In genomic region chr20:4767084-4767483, GRCh38 we compare ENCODE assay signal across 1 cellular context.
A peak's percentile ranks its signal among the peaks of the same experiment; 100 is the strongest.
TF ChIP-seq lines count a peak whose summit lies in the region.

No MANE protein-coding gene starts in this region.

TF ChIP-seq in K562, 482 proteins besides CTCF, POLR2A, EP300 and RAD21 (continued from another document and continues in another):
- no peak for TF ChIP-seq ZNF592 (IDR thresholded peaks at IDR 0.05)
- no peak for TF ChIP-seq DEAF1 (CRISPR knock-in tag; IDR thresholded peaks at IDR 0.05)
- TF ChIP-seq SETDB1 (IDR thresholded peaks at IDR 0.05; ENCODE audit: low read length): no peak
- TF ChIP-seq FOXK2 (conservative IDR thresholded peaks at IDR 0.05 in 1 of 2, IDR thresholded peaks at IDR 0.05 in 1 of 2; ENCODE audit: low read depth in 2 of 2): 0 out of 4 replicates have a peak, but pooled peaks have one; percentile 19 to 40
- no peak for TF ChIP-seq GTF2E2 (tag; IDR thresholded peaks at IDR 0.05)
- TF ChIP-seq KDM1A (IDR thresholded peaks at IDR 0.05): peak; percentile 42 to 47; a peak in 3 of 4 replicates
- no peak for TF ChIP-seq PURB (CRISPR knock-in tag; IDR thresholded peaks at IDR 0.05; ENCODE audit: low read depth)
- TF ChIP-seq VEZF1 (CRISPR knock-in tag; IDR thresholded peaks at IDR 0.05): peak; percentile 54; the same call in 1 of the 2 replicates
- TF ChIP-seq CREBBP (IDR thresholded peaks at IDR 0.05; ENCODE audit: low read depth, low read length): no peak
- TF ChIP-seq SMAD3 (CRISPR knock-in tag; conservative IDR thresholded peaks at IDR 0.05): no peak
- no peak for TF ChIP-seq ZFP1 (CRISPR knock-in tag; IDR thresholded peaks at IDR 0.05)
- TF ChIP-seq BCL6 (CRISPR knock-in tag; IDR thresholded peaks at IDR 0.05): no peak
- no peak for TF ChIP-seq RFX7 (CRISPR knock-in tag; IDR thresholded peaks at IDR 0.05)
- no peak for TF ChIP-seq FOXJ3 (CRISPR knock-in tag; IDR thresholded peaks at IDR 0.05)
- peak; percentile 90 for TF ChIP-seq CBFA2T3 (IDR thresholded peaks at IDR 0.05)
- peak; percentile 87 for TF ChIP-seq TEAD4 (IDR thresholded peaks at IDR 0.05; ENCODE audit: low read length)
- TF ChIP-seq TEAD4 (CRISPR knock-in tag; IDR thresholded peaks at IDR 0.05; ENCODE audit: borderline replicate concordance): no peak
- peak; percentile 83 for TF ChIP-seq CBFA2T2 (conservative IDR thresholded peaks at IDR 0.05)
- TF ChIP-seq TOE1 (IDR thresholded peaks at IDR 0.05; ENCODE audit: borderline replicate concordance): no peak
- TF ChIP-seq TOE1 (CRISPR knock-in tag; IDR thresholded peaks at IDR 0.05; ENCODE audit: borderline replicate concordance, low read depth): no peak
- no peak for TF ChIP-seq ZNF449 (CRISPR knock-in tag; IDR thresholded peaks at IDR 0.05)
- no peak for TF ChIP-seq MLX (CRISPR knock-in tag; conservative IDR thresholded peaks at IDR 0.05)
- TF ChIP-seq ZEB2 (IDR thresholded peaks at IDR 0.05): no peak
- peak; percentile 67 for TF ChIP-seq PRDM10 (IDR thresholded peaks at IDR 0.05; ENCODE audit: partially characterized antibody)
- TF ChIP-seq MAFG (tag; conservative IDR thresholded peaks at IDR 0.05): no peak
- TF ChIP-seq NFATC3 (IDR thresholded peaks at IDR 0.05): no peak
- no peak for TF ChIP-seq PRPF4 (IDR thresholded peaks at IDR 0.05; ENCODE audit: insufficient read depth, low read depth, low read length, poor library complexity, severe bottlenecking)
- TF ChIP-seq DDX20 (tag; IDR thresholded peaks at IDR 0.05; ENCODE audit: low read depth): no peak
- no peak for TF ChIP-seq CC2D1A (IDR thresholded peaks at IDR 0.05)
- peak; percentile 16; the same call in 1 of the 2 replicates for TF ChIP-seq PHB2 (IDR thresholded peaks at IDR 0.05; ENCODE audit: low read depth)
- no peak for TF ChIP-seq DMBX1 (CRISPR knock-in tag; IDR thresholded peaks at IDR 0.05; ENCODE audit: borderline replicate concordance)
- TF ChIP-seq ATF3 (IDR thresholded peaks at IDR 0.05): peak; percentile 8; the same call in 1 of the 2 replicates
- TF ChIP-seq ATF3 (CRISPR knock-in tag; conservative IDR thresholded peaks at IDR 0.05): no peak
- no peak for TF ChIP-seq THRA (IDR thresholded peaks at IDR 0.05)
- peak; percentile 43; the same call in 1 of the 2 replicates for TF ChIP-seq KLF16 (IDR thresholded peaks at IDR 0.05)
- no peak for TF ChIP-seq ZBTB12 (CRISPR knock-in tag; IDR thresholded peaks at IDR 0.05)
- no peak for TF ChIP-seq KAT2B (IDR thresholded peaks at IDR 0.05; ENCODE audit: low read depth, low read length)
- no peak for TF ChIP-seq CREM (IDR thresholded peaks at IDR 0.05; ENCODE audit: low read depth)
- TF ChIP-seq ARID3B (CRISPR knock-in tag; IDR thresholded peaks at IDR 0.05; ENCODE audit: borderline replicate concordance): no peak
- no peak for TF ChIP-seq CTCFL (IDR thresholded peaks at IDR 0.05; ENCODE audit: borderline replicate concordance, insufficient read depth, low read depth, low read length, poor library complexity, severe bottlenecking)
- no peak for TF ChIP-seq ZNF165 (CRISPR knock-in tag; IDR thresholded peaks at IDR 0.05; ENCODE audit: borderline replicate concordance)
- TF ChIP-seq HDAC6 (IDR thresholded peaks at IDR 0.05; ENCODE audit: low read depth, low read length): no peak
